ENCODE assay signal across 19 cellular contexts in genomic region chr1:1135339-1136111, GRCh38. TPM values are rescaled to one million over a fixed set of nuclear protein-coding genes. Genes with fewer than 3 reads are reported as not detected.
DNase-seq lines count a peak whose midpoint lies in the region; ATAC-seq, FAIRE-seq and TF ChIP-seq lines count a peak whose summit lies in the region.
"Had no signal": no experiment of that assay in that cellular context is flagged by ENCODE, and none has a peak within 500 bp of the region (broad histone marks: within the 10 kb centered on the region; RNA-seq: fewer than 3 reads in every experiment).

No MANE protein-coding gene starts in this region.

- no peak overlapping the region for H3K4me3 ChIP-seq in K562
- no peak overlapping the region for H3K4me3 ChIP-seq in muscle layer of duodenum (ENCODE audit: low read depth in 1 of 2, low read length in 2 of 2)
- H3K4me3 ChIP-seq: upper lobe of right lung had no signal

- no peak for TF ChIP-seq RAD21 in K562 (CRISPR knock-in tag; conservative IDR thresholded peaks at IDR 0.05 in 1 of 2, IDR thresholded peaks at IDR 0.05 in 1 of 2)

- DNase-seq in DMS 273 (lab: John Stamatoyannopoulos, UW; ENCODE audit: unreplicated experiment) = peak; percentile 50
- no peak for DNase-seq in DMS 273 treated with DMSO at 0.1 percent for 48 hours (lab: John Stamatoyannopoulos, UW)
- DNase-seq in GM12891 (ENCODE audit: insufficient read length, low spot score) = no peak
- DNase-seq in K562 (ENCODE audit: extremely low read depth in 1 of 4, low spot score in 3 of 4) = peak; percentile 64 to 90 (median 72)
- DNase-seq in SW480 (ENCODE audit: low spot score) = no peak
- no peak for DNase-seq in epidermal melanocyte (ENCODE audit: insufficient read length, low spot score)
- DNase-seq: activated CD4-positive, CD25-positive, alpha-beta regulatory T cell treated with anti-CD3 and anti-CD28 coated beads, Interleukin-2, amount 50 U/mL, for 72 hours; activated naive CD8-positive, alpha-beta T cell treated with anti-CD3 and anti-CD28 coated beads, Interleukin-2, amount 10 ng/mL, durations not matched to agents 7 days and 5 days; IMR-90; NCI-H82; stimulated activated CD4-positive, alpha-beta T cell treated with anti-CD3 and anti-CD28 coated beads, Interleukin-4, amount 100 ng/mL, for 1 hour; T-cell; upper lobe of right lung had no signal

- peak overlapping the region; percentile 6 to 83; a peak in 3 of 4 replicates for H3K9ac ChIP-seq in K562 (ENCODE audit: insufficient read depth in 1 of 2, low read depth in 2 of 2, low read length in 2 of 2)

- FAIRE-seq in GM12891 (lab: Jason Lieb, UNC) = peak; percentile 13
- FAIRE-seq in K562 (lab: Jason Lieb, UNC) = peak; percentile 100
- FAIRE-seq: H54 had no signal

- no peaks in the 10 kb centered on the region for H3K9me1 ChIP-seq in K562 (ENCODE audit: control insufficient read depth, insufficient read depth, low read length)

- intact Hi-C loops in K562 (cut with micrococcal nuclease) = no loop called here

- no peaks in the 10 kb centered on the region for H4K20me1 ChIP-seq in K562 (replicated peaks; ENCODE audit: control insufficient read depth, insufficient read depth, low read length)

- H3K27me3 ChIP-seq in K562 (ENCODE audit: control insufficient read depth in 2 of 2, insufficient read depth in 2 of 2, low read length in 2 of 2) = no peaks in the 10 kb centered on the region
- H3K27me3 ChIP-seq in muscle layer of duodenum (ENCODE audit: low read depth, low read length) = no peaks in the 10 kb centered on the region

- ATAC-seq in K562 = peak; percentile 90
- ATAC-seq in GM18498 (IDR thresholded peaks at IDR 0.05; ENCODE audit: unreplicated experiment) = no peak

- POLR2A ChIA-PET in K562 (lab: Yijun Ruan, JAX) = no interaction called here

- H3K4me2 ChIP-seq in K562 (ENCODE audit: insufficient read depth, low read length) = peak overlapping the region; percentile 48

- TF ChIP-seq CTCF in K562 (IDR thresholded peaks at IDR 0.05 in 2 of 3, conservative IDR thresholded peaks at IDR 0.05 in 1 of 3; ENCODE audit: insufficient read depth in 2 of 3, low read depth in 1 of 3, low read length in 3 of 3) = no peak

- H2AFZ ChIP-seq in K562 (ENCODE audit: low read depth, low read length) = peak overlapping the region; percentile 72

- peak overlapping the region; percentile 43; the same call in 2 of the 3 replicates for H3K27ac ChIP-seq in K562 (ENCODE audit: extremely low read depth, low read depth, low read length)
- H3K27ac ChIP-seq in muscle layer of duodenum (ENCODE audit: low read length) = peak overlapping the region; percentile 45
- H3K27ac ChIP-seq: 22Rv1, upper lobe of right lung had no signal

- no TSS peak for BruUV-seq in K562 (replicated peaks; lab: Mats Ljungman, UMichigan)

- H3K36me3 ChIP-seq in K562 (ENCODE audit: control insufficient read depth, insufficient read depth, low read length) = no peaks in the 10 kb centered on the region
- no peaks in the 10 kb centered on the region for H3K36me3 ChIP-seq in muscle layer of duodenum (ENCODE audit: control insufficient read depth in 1 of 2, insufficient read depth in 2 of 2, low read length in 2 of 2)
- H3K36me3 ChIP-seq: upper lobe of right lung had no signal

- TF ChIP-seq EP300 in K562 (IDR thresholded peaks at IDR 0.05; ENCODE audit: low read length) = peak; percentile 65; the same call in 1 of the 2 replicates

- no peaks in the 10 kb centered on the region for H3K79me2 ChIP-seq in K562 (ENCODE audit: control insufficient read depth, insufficient read depth, low read length)

- CTCF ChIA-PET in K562 (lab: Yijun Ruan, JAX; ENCODE audit: low intra/inter-chr PET ratio) = no interaction called here

- WGBS in K562 (ENCODE audit: insufficient coverage, low coverage, missing lambda C conversion rate) = 46% methylated on average over 20 of the region's 20 CpGs

- peaks cover 16 to 75% of the 10 kb centered on the region in 2 experiments for H3K4me1 ChIP-seq in K562 (replicated peaks in 1 of 2; ENCODE audit: control insufficient read depth in 2 of 2, insufficient read depth in 2 of 2, low read length in 2 of 2)
- H3K4me1 ChIP-seq in muscle layer of duodenum (ENCODE audit: control insufficient read depth in 1 of 2, insufficient read depth in 2 of 2, low read length in 2 of 2) = no peaks in the 10 kb centered on the region
- H3K4me1 ChIP-seq: upper lobe of right lung had no signal

- TF ChIP-seq POLR2A in GM12891 (IDR thresholded peaks at IDR 0.05; ENCODE audit: low read depth, low read length) (no peak), K562 (conservative IDR thresholded peaks at IDR 0.05) (no peak)

- in situ Hi-C loops in K562 (cut with MboI) = no loop called here

- H3K9me3 ChIP-seq in K562 (replicated peaks; ENCODE audit: control insufficient read depth, insufficient read depth, low read depth, low read length) (no peaks in the 10 kb centered on the region), muscle layer of duodenum (ENCODE audit: control insufficient read depth in 1 of 2, low read length in 2 of 2) (no peaks in the 10 kb centered on the region)
- H3K9me3 ChIP-seq: upper lobe of right lung had no signal

TF ChIP-seq in GM12891, 5 proteins besides CTCF, POLR2A, EP300 and RAD21:
- TF ChIP-seq PAX5 (IDR thresholded peaks at IDR 0.05; ENCODE audit: insufficient read depth, low read length, severe bottlenecking) (no peak), POU2F2 (IDR thresholded peaks at IDR 0.05; ENCODE audit: low read depth, low read length) (no peak), TAF1 (IDR thresholded peaks at IDR 0.05; ENCODE audit: low read depth, low read length) (no peak), SPI1 (IDR thresholded peaks at IDR 0.05; ENCODE audit: low read depth, low read length) (no peak)

TF ChIP-seq in K562, 482 proteins besides CTCF, POLR2A, EP300 and RAD21 (continues in another document):
- no peak for TF ChIP-seq SETDB1 (IDR thresholded peaks at IDR 0.05; ENCODE audit: low read length)
- TF ChIP-seq NBN (IDR thresholded peaks at IDR 0.05; ENCODE audit: low read depth) = no peak
- TF ChIP-seq EHMT2 (IDR thresholded peaks at IDR 0.05) = no peak
- TF ChIP-seq MXI1 (IDR thresholded peaks at IDR 0.05; ENCODE audit: low read depth, low read length) = peak; percentile 85
- TF ChIP-seq ASH1L (IDR thresholded peaks at IDR 0.05; ENCODE audit: borderline replicate concordance, low read depth, partially characterized antibody) = no peak
- no peak for TF ChIP-seq HMGN3 (IDR thresholded peaks at IDR 0.05; ENCODE audit: borderline replicate concordance, extremely low read depth, insufficient read length, low read depth, low read length)
- no peak for TF ChIP-seq CBX3 (IDR thresholded peaks at IDR 0.05; ENCODE audit: borderline replicate concordance in 1 of 2, low read length in 2 of 2)
- no peak for TF ChIP-seq FUS (optimal IDR thresholded peaks at IDR 0.05; ENCODE audit: low read depth, low read length)
- no peak for TF ChIP-seq MBD2 (IDR thresholded peaks at IDR 0.05; ENCODE audit: borderline replicate concordance, low read depth)

RNA-seq across cellular contexts. Expression of gene C1orf159, which starts 19.6 kb away (rescaled TPM):
- polyA plus RNA-seq in GM12891 (2012; ENCODE audit: low read depth, missing spikeins) = 7.1 TPM
- total RNA-seq in K562 (2011; cell fraction: chromatin; rRNA removed; ENCODE audit: low replicate concordance) = 35.9 and 114 TPM in 2 replicates
- total RNA-seq in K562 (2011; cell fraction: nucleolus; rRNA removed) = 121 and 123 TPM in 2 replicates
- 60.4 and 67.1 TPM in 2 replicates for total RNA-seq in K562 (2011; cell fraction: nucleoplasm; rRNA removed)
- total RNA-seq in K562 (2014; rRNA removed) (34.0 and 50.2 TPM in 2 replicates), K562 (2014; rRNA removed; fragmentation: Illumina TruSeq; extraction: Trizol) (1.0 and 1.4 TPM in 2 replicates), K562 (2015; rRNA removed; fragmentation: Illumina TruSeq; extraction: Trizol) (10.6 and 12.2 TPM in 2 replicates), K562 (2021) (42.3 and 46.4 TPM in 2 replicates)
- polyA plus RNA-seq in K562 (2011; rRNA removed) (13.2 and 23.8 TPM in 2 replicates), K562 (2014; fragmentation: Illumina TruSeq; extraction: Trizol) (6.3 and 17.8 TPM in 2 replicates), K562 (2014; fragmentation: Nextera tagmentation; extraction: Ambion mirVana) (under 1 TPM; 0.28 to 0.60 TPM), K562 (2014; rRNA removed) (52.8 and 54.9 TPM in 2 replicates)
- polyA plus RNA-seq in K562 (2011; cell fraction: cytosol; rRNA removed) = 21.2 and 54.5 TPM in 2 replicates
- polyA plus RNA-seq in K562 (2011; cell fraction: nucleus; rRNA removed) = 125 and 192 TPM in 2 replicates
- 23.9 and 32.3 TPM in 2 replicates for polyA plus RNA-seq in K562 (2012)
- polyA minus RNA-seq in K562 (2011; rRNA and poly(A)+ RNA removed) = 3.2 and 3.9 TPM in 2 replicates
- polyA minus RNA-seq in K562 (2011; cell fraction: cytosol; rRNA and poly(A)+ RNA removed) = 12.4 and 13.6 TPM in 2 replicates
- polyA minus RNA-seq in K562 (2011; cell fraction: nucleus; rRNA and poly(A)+ RNA removed) = 34.3 and 38.5 TPM in 2 replicates

RNA-seq across cellular contexts. Expression of gene TTLL10, which starts 38.2 kb away (rescaled TPM):
- not detected for polyA plus RNA-seq in GM12891 (2012; ENCODE audit: low read depth, missing spikeins)
- total RNA-seq in K562 (2011; cell fraction: chromatin; rRNA removed; ENCODE audit: low replicate concordance) = 0.21 TPM in 1 of 2 replicates, not detected in the other
- 0.17 TPM in 1 of 2 replicates, not detected in the other for total RNA-seq in K562 (2011; cell fraction: nucleolus; rRNA removed)
- not detected in 2 replicates for total RNA-seq in K562 (2011; cell fraction: nucleoplasm; rRNA removed)
- not detected in 2 replicates for total RNA-seq in K562 (2014; rRNA removed)
- not detected in 2 replicates for total RNA-seq in K562 (2014; rRNA removed; fragmentation: Illumina TruSeq; extraction: Trizol)
- total RNA-seq in K562 (2015; rRNA removed; fragmentation: Illumina TruSeq; extraction: Trizol) = not detected in 2 replicates
- total RNA-seq in K562 (2021) = not detected in 2 replicates
- not detected in 2 replicates for polyA plus RNA-seq in K562 (2011; rRNA removed)
- polyA plus RNA-seq in K562 (2011; cell fraction: cytosol; rRNA removed) = 0.06 TPM in 1 of 2 replicates, not detected in the other
- 0.07 and 0.38 TPM in 2 replicates for polyA plus RNA-seq in K562 (2011; cell fraction: nucleus; rRNA removed)
- polyA plus RNA-seq in K562 (2012) = 0.10 TPM in 1 of 2 replicates, not detected in the other
- not detected in 2 replicates for polyA plus RNA-seq in K562 (2014; fragmentation: Illumina TruSeq; extraction: Trizol)
- polyA plus RNA-seq in K562 (2014; fragmentation: Nextera tagmentation; extraction: Ambion mirVana) = not detected
- polyA plus RNA-seq in K562 (2014; rRNA removed) = not detected in 2 replicates
- polyA minus RNA-seq in K562 (2011; rRNA and poly(A)+ RNA removed) = not detected in 2 replicates
- polyA minus RNA-seq in K562 (2011; cell fraction: cytosol; rRNA and poly(A)+ RNA removed) = not detected in 2 replicates
- polyA minus RNA-seq in K562 (2011; cell fraction: nucleus; rRNA and poly(A)+ RNA removed) = 0.13 TPM in 1 of 2 replicates, not detected in the other
- total RNA-seq: activated naive CD8-positive, alpha-beta T cell treated with anti-CD3 and anti-CD28 coated beads, Interleukin-2, amount 10 ng/mL, durations not matched to agents 7 days and 5 days; chondrocyte; IMR-90; neural crest cell; upper lobe of right lung had no signal
- polyA plus RNA-seq: IMR-90 had no signal

Comparison
In these comparisons a context has a peak if more than half of its experiments do, and no peak if none do; other contexts are left out.
1. DNase-seq: peak in DMS 273 (single experiment) and K562 (4 of 4); none in DMS 273 treated with DMSO at 0.1 percent for 48 hours (single experiment), GM12891 (single experiment), SW480 (single experiment) and epidermal melanocyte (single experiment).